13 cellular contexts compared by ENCODE assay signal in the genomic region with DNA sequence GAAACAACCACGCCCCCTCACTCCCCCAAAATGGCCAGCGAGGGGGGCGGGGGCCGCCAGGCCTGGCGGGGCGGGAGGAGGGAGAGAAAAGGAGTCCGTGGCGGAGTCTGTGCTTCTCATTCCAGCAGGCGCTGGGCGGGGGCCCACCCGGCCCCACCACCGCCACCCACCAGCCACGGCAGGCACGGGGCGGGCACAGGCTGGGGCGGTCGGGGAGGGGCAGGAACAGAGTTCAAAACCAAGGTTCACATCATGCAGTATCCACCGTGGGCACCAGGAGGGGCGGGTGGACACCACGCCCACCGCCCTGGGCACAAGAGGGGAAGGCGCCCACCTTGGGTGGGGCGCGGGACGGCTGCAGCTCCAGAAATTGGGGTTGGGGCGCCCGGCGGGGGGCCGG. TPM values are rescaled to one million over a fixed set of nuclear protein-coding genes. Genes with fewer than 3 reads are reported as not detected.
DNase-seq lines count a peak whose midpoint lies in the region; ATAC-seq and TF ChIP-seq lines count a peak whose summit lies in the region.
"Had no signal": no experiment of that assay in that cellular context is flagged by ENCODE, and none has a peak within 500 bp of the region (broad histone marks: within the 10 kb centered on the region; RNA-seq: fewer than 3 reads in every experiment).

No MANE protein-coding gene starts in this region.

- TF ChIP-seq CTCF in BE2C (IDR thresholded peaks at IDR 0.05; ENCODE audit: low read depth, low read length) (no peak), fibroblast of the aortic adventitia (IDR thresholded peaks at IDR 0.05; ENCODE audit: insufficient read depth, low read length) (peak; percentile 9), adrenal gland (IDR thresholded peaks at IDR 0.05) (no peak)

- peaks cover 6% of the 10 kb centered on the region for H3K79me1 ChIP-seq in neuronal stem cell (ENCODE audit: low read depth, low read length)

- peak overlapping the region; percentile 46 for H3K4me3 ChIP-seq in BE2C (ENCODE audit: low read depth, low read length)
- H3K4me3 ChIP-seq in fibroblast of the aortic adventitia (ENCODE audit: low read depth, low read length), result no peak overlapping the region
- peak overlapping the region in 1 of 2 donors; percentile 36 for H3K4me3 ChIP-seq in neuronal stem cell (ENCODE audit: low read length in 2 of 2)
- no peak overlapping the region for H3K4me3 ChIP-seq in adrenal gland

- H2BK5ac ChIP-seq in neuronal stem cell (ENCODE audit: low read length), result peak overlapping the region; percentile 98

- intact Hi-C loops in adrenal gland (cut with DNase I), result no loop called here

- H3K36me3 ChIP-seq in BE2C (peaks cover 18% of the 10 kb centered on the region), neuronal stem cell (replicated peaks in 1 of 2; ENCODE audit: control insufficient read depth in 2 of 2, insufficient read depth in 2 of 2, low read length in 2 of 2) (peaks cover 6 to 28% of the 10 kb centered on the region in 2 donors), adrenal gland (replicated peaks in 1 of 2) (peaks cover 0 to 3% of the 10 kb centered on the region in 2 donors)

- H2BK15ac ChIP-seq in neuronal stem cell (ENCODE audit: low read length), result peak overlapping the region; percentile 99

- H3K14ac ChIP-seq in neuronal stem cell (ENCODE audit: low read length), result no peak overlapping the region

- H2AFZ ChIP-seq in neuronal stem cell (ENCODE audit: low read length), result peak overlapping the region; percentile 84

- peak overlapping the region; percentile 86 for H3K4me2 ChIP-seq in neuronal stem cell (ENCODE audit: insufficient read depth, low read length, poor library complexity, severe bottlenecking)

- H2AK5ac ChIP-seq in neuronal stem cell (ENCODE audit: low read depth, low read length), result peak overlapping the region; percentile 97

- H3K9ac ChIP-seq in neuronal stem cell (ENCODE audit: low read depth, low read length, poor library complexity), result peak overlapping the region; percentile 81

- TF ChIP-seq POLR2A in adrenal gland (IDR thresholded peaks at IDR 0.05), result no peak

- H3K27me3 ChIP-seq in BE2C, result no peaks in the 10 kb centered on the region
- no peaks in the 10 kb centered on the region for H3K27me3 ChIP-seq in neuronal stem cell (ENCODE audit: control insufficient read depth in 3 of 3, insufficient read depth in 3 of 3, low read depth in 1 of 3, low read length in 3 of 3)
- H3K27me3 ChIP-seq in adrenal gland, result peaks cover 10% of the 10 kb centered on the region

- H3K27ac ChIP-seq in neuronal stem cell (replicated peaks; ENCODE audit: low read length) (peak overlapping the region; percentile 96), adrenal gland (no peak overlapping the region)

- WGBS in neuronal stem cell (ENCODE audit: extremely low coverage in 2 of 2, insufficient read length in 2 of 2, insufficient replicate concordance in 1 of 2), 2 donors, result no CpG with 5 or more reads among the region's 29 CpGs
- 11 to 18% (median 14%) methylated on average over 7 to 29 of the region's 29 CpGs for WGBS in adrenal gland, 4 donors

- H4K91ac ChIP-seq in neuronal stem cell (ENCODE audit: low read depth, low read length, poor library complexity), result no peak overlapping the region

- H2BK12ac ChIP-seq in neuronal stem cell (ENCODE audit: low read length), result no peak overlapping the region

- H3K23ac ChIP-seq in neuronal stem cell (ENCODE audit: low read depth, low read length, poor library complexity), result no peak overlapping the region

- peak overlapping the region; percentile 100 for H3K18ac ChIP-seq in neuronal stem cell (ENCODE audit: low read length)

- peak overlapping the region; percentile 98 for H2BK120ac ChIP-seq in neuronal stem cell (ENCODE audit: low read depth, low read length)

- no peak overlapping the region for H4K8ac ChIP-seq in neuronal stem cell (ENCODE audit: low read depth, low read length)

- peak overlapping the region; percentile 76 for H3K4ac ChIP-seq in neuronal stem cell (ENCODE audit: low read length)

- peaks cover 12% of the 10 kb centered on the region for H3K4me1 ChIP-seq in BE2C
- H3K4me1 ChIP-seq in neuronal stem cell (ENCODE audit: control insufficient read depth in 2 of 2, insufficient read depth in 1 of 2, low read depth in 1 of 2, low read length in 2 of 2), result peaks cover 30 to 40% of the 10 kb centered on the region in 2 donors
- H3K4me1 ChIP-seq in adrenal gland (replicated peaks in 1 of 2), result no peaks in the 10 kb centered on the region

- ATAC-seq in GM18858 (IDR thresholded peaks at IDR 0.05; ENCODE audit: unreplicated experiment), result no peak

- DNase-seq in BE2C, result no peak
- DNase-seq in NCI-H2227 treated with DMSO at 0.1 percent for 48 hours (lab: John Stamatoyannopoulos, UW), result peak; percentile 98
- no peak for DNase-seq in fibroblast of the aortic adventitia (ENCODE audit: low read depth)
- peak; percentile 32 for DNase-seq in neuronal stem cell (ENCODE audit: low spot score)
- DNase-seq in adrenal gland, result no peak
- DNase-seq in NCI-H2029 treated with DMSO at 0.1 percent for 48 hours (lab: John Stamatoyannopoulos, UW), result no peak
- no peak for DNase-seq in NCI-H2196 treated with DMSO at 0.1 percent for 48 hours (lab: John Stamatoyannopoulos, UW; ENCODE audit: unreplicated experiment)
- DNase-seq: activated CD8-positive, alpha-beta memory T cell treated with anti-CD3 and anti-CD28 coated beads for 24 hours; Karpas-422; stimulated activated CD4-positive, alpha-beta T cell treated with anti-CD3 and anti-CD28 coated beads, Interleukin-15, amount 100 ng/mL, for 24 hours; stimulated activated naive CD4-positive, alpha-beta T cell had no signal

- H3K9me3 ChIP-seq in BE2C (no peaks in the 10 kb centered on the region), neuronal stem cell (replicated peaks in 1 of 2; ENCODE audit: control insufficient read depth in 2 of 2, insufficient read depth in 1 of 2, low read depth in 1 of 2, low read length in 2 of 2) (no peaks in the 10 kb centered on the region), adrenal gland (replicated peaks in 1 of 3) (no peaks in the 10 kb centered on the region)

RNA-seq across cellular contexts. Expression of gene DPF1, which starts 12.8 kb away (rescaled TPM):
- polyA plus RNA-seq in BE2C (2012; ENCODE audit: insufficient read depth, insufficient read length, low read depth), result 21.2 TPM
- total RNA-seq in fibroblast of the aortic adventitia (ENCODE audit: low replicate concordance) (2.7 and 3.3 TPM in 2 replicates), adrenal gland (under 1 TPM in 3 of 8 donors, not detected in 5; 0.37 to 0.83 (median 0.67) TPM)
- 8.0 TPM for polyA plus RNA-seq in neuronal stem cell (2013, experiment 1 of 2)
- polyA plus RNA-seq in neuronal stem cell (2013, experiment 2 of 2), result 7.2 TPM
- polyA plus RNA-seq in adrenal gland, result under 1 TPM; 0.17 to 0.97 (median 0.40) TPM

RNA-seq across cellular contexts. Expression of gene PPP1R14A, which starts 45.0 kb away (rescaled TPM):
- polyA plus RNA-seq in BE2C (2012; ENCODE audit: insufficient read depth, insufficient read length, low read depth), result 11.5 TPM
- total RNA-seq in fibroblast of the aortic adventitia (ENCODE audit: low replicate concordance), result 1.3 TPM in 1 of 2 replicates, not detected in the other
- polyA plus RNA-seq in neuronal stem cell (2013, experiment 1 of 2), result 8.9 TPM
- 8.3 TPM for polyA plus RNA-seq in neuronal stem cell (2013, experiment 2 of 2)
- total RNA-seq in adrenal gland, result 100 to 1,000 TPM in 7 of 8 donors, 10 to 100 TPM in 1; 82.6 to 250 (median 147) TPM
- 100 to 1,000 TPM in 2 of 3 donors, 10 to 100 TPM in 1; 14.8 to 366 (median 340) TPM for polyA plus RNA-seq in adrenal gland
- total RNA-seq: NCI-H460 had no signal

RNA-seq across cellular contexts. Expression of gene SPINT2, which starts 53.2 kb away (rescaled TPM):
- 0.76 TPM for polyA plus RNA-seq in BE2C (2012; ENCODE audit: insufficient read depth, insufficient read length, low read depth)
- total RNA-seq in fibroblast of the aortic adventitia (ENCODE audit: low replicate concordance) (1.3 and 13.5 TPM in 2 replicates), adrenal gland (100 to 1,000 TPM in 1 of 8 donors, 10 to 100 TPM in 7; 38.1 to 233 (median 76.0) TPM)
- 42.1 TPM for polyA plus RNA-seq in neuronal stem cell (2013, experiment 1 of 2)
- polyA plus RNA-seq in neuronal stem cell (2013, experiment 2 of 2), result 42.3 TPM
- 10 to 100 TPM; 33.4 to 44.0 (median 33.8) TPM for polyA plus RNA-seq in adrenal gland

Comparison
In these comparisons a context has a peak if more than half of its experiments do, and no peak if none do; other contexts are left out.
1. DNase-seq: peak in NCI-H2227 treated with DMSO at 0.1 percent for 48 hours (single experiment) and neuronal stem cell (single experiment); none in BE2C (single experiment), fibroblast of the aortic adventitia (single experiment), adrenal gland (0 of 7), NCI-H2029 treated with DMSO at 0.1 percent for 48 hours (single experiment) and NCI-H2196 treated with DMSO at 0.1 percent for 48 hours (single experiment).
2. RNA of gene PPP1R14A, which starts 45.0 kb away (total RNA-seq): 82.6 to 250 TPM in adrenal gland; 1.3 TPM in fibroblast of the aortic adventitia; every median in the first group is over 10 times any median in the second.